In genomic region chr17:33328129-33328528, GRCh38 we compare ENCODE assay signal across 1 cellular context.
A peak's percentile ranks its signal among the peaks of the same experiment; 100 is the strongest.
TF ChIP-seq lines count a peak whose summit lies in the region.

No MANE protein-coding gene starts in this region.

TF ChIP-seq in K562, 482 proteins besides CTCF, POLR2A, EP300 and RAD21 (continued from another document):
- peak; percentile 77; the same call in 1 of the 2 replicates for TF ChIP-seq REST (CRISPR knock-in tag; IDR thresholded peaks at IDR 0.05; ENCODE audit: low read depth)
